In genomic region chr11:9039194-9039593, GRCh38 we compare ENCODE assay signal across 16 cellular contexts. TPM values are rescaled to one million over a fixed set of nuclear protein-coding genes. Genes with fewer than 3 reads are reported as not detected.
DNase-seq lines count a peak whose midpoint lies in the region; ATAC-seq, FAIRE-seq and TF ChIP-seq lines count a peak whose summit lies in the region.
"Had no signal": no experiment of that assay in that cellular context is flagged by ENCODE, and none has a peak within 500 bp of the region (broad histone marks: within the 10 kb centered on the region; RNA-seq: fewer than 3 reads in every experiment).

No MANE protein-coding gene starts in this region.

- H3K27me3 ChIP-seq in kidney epithelial cell (ENCODE audit: control insufficient read depth, insufficient read depth, low read length), result peaks cover 4% of the 10 kb centered on the region
- H3K27me3 ChIP-seq: vagina had no signal

- no peak for ATAC-seq in left colon
- ATAC-seq: activated CD8-positive, alpha-beta T cell treated with anti-CD3 and anti-CD28 coated beads for 36 hours; right cardiac atrium had no signal

- no peak overlapping the region for H3K4me3 ChIP-seq in kidney epithelial cell (ENCODE audit: low read depth, low read length)
- H3K4me3 ChIP-seq: vagina had no signal

- no peaks in the 10 kb centered on the region for H3K36me3 ChIP-seq in kidney epithelial cell (ENCODE audit: control insufficient read depth, insufficient read depth, low read length)
- H3K36me3 ChIP-seq: vagina had no signal

- intact Hi-C loops in left colon (cut with DNase I, micrococcal nuclease), result no loop called here

- peak; percentile 21 for DNase-seq in ELR (ENCODE audit: low read depth)
- DNase-seq in LoVo (ENCODE audit: low spot score), result peak; percentile 59
- peak; percentile 10 for DNase-seq in astrocyte of the hippocampus (ENCODE audit: low read depth, low spot score)
- peak; percentile 74 for DNase-seq in kidney epithelial cell (ENCODE audit: low read depth)
- no peak for DNase-seq in left colon
- no peak for DNase-seq in D721Med (ENCODE audit: insufficient read length, low spot score)
- no peak for DNase-seq in stimulated activated naive CD4-positive, alpha-beta T cell (lab: John Stamatoyannopoulos, UW)
- DNase-seq in NCI-H2107 treated with DMSO at 0.1 percent for 48 hours (lab: John Stamatoyannopoulos, UW; ENCODE audit: unreplicated experiment), result no peak
- DNase-seq: activated CD8-positive, alpha-beta T cell treated with anti-CD3 and anti-CD28 coated beads for 36 hours; activated gamma-delta T cell; DMS153; head of caudate nucleus; NCI-H1092; right cardiac atrium; stimulated activated CD4-positive, alpha-beta T cell treated with anti-CD3 and anti-CD28 coated beads, Interleukin-2, amount 100 ng/mL, for 48 hours had no signal

- TF ChIP-seq CTCF in kidney epithelial cell (IDR thresholded peaks at IDR 0.05; ENCODE audit: insufficient read depth, low read length, poor library complexity, severe bottlenecking), result no peak
- TF ChIP-seq CTCF in D721Med (IDR thresholded peaks at IDR 0.05; ENCODE audit: insufficient read depth, missing control alignments), result no peak

- FAIRE-seq in D721Med (lab: Jason Lieb, UNC), result no peak

RNA-seq across cellular contexts. Expression of gene NRIP3, which starts 35.4 kb away (rescaled TPM):
- total RNA-seq in kidney epithelial cell (20.5 and 24.0 TPM in 2 replicates), left colon (under 1 TPM; 0.27 to 0.75 TPM)

RNA-seq across cellular contexts. Expression of gene SCUBE2, which starts 52.2 kb away (rescaled TPM):
- total RNA-seq in kidney epithelial cell (0.89 and 1.3 TPM in 2 replicates), left colon (1 to 10 TPM; 8.3 TPM)
- total RNA-seq: activated CD8-positive, alpha-beta T cell treated with anti-CD3 and anti-CD28 coated beads for 36 hours had no signal

Comparison
In these comparisons a context has a peak if more than half of its experiments do, and no peak if none do; other contexts are left out.
1. DNase-seq: peak in ELR (single experiment), LoVo (single experiment), astrocyte of the hippocampus (single experiment) and kidney epithelial cell (single experiment); none in left colon (0 of 2), D721Med (single experiment), stimulated activated naive CD4-positive, alpha-beta T cell (0 of 6) and NCI-H2107 treated with DMSO at 0.1 percent for 48 hours (single experiment).
2. RNA of gene NRIP3, which starts 35.4 kb away (total RNA-seq): 20.5 to 24.0 TPM in kidney epithelial cell; 0.27 to 0.75 TPM in left colon; every median in the first group is over 10 times any median in the second.